12 cellular contexts compared by ENCODE assay signal in the genomic region with DNA sequence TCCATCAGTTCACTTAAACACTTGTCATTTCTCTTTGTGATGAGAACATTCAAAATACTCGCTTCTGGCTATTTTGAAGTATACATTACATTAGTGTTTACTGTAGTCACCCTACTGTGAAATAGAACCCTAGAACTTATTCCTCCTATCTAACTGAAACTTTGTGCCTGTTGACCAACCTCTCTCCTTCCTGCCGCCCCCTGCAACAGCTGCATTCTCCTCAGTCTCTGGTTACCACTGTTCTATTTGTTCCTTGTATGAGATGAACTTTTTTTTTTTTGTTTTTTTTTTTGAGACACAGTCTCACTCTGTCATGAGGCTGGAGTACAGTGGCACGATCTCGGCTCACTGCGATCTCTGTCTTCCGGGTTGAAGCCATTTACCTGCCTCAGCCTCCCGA.
"Had no signal": no experiment of that assay in that cellular context is flagged by ENCODE, and none has a peak within 500 bp of the region (broad histone marks: within the 10 kb centered on the region; RNA-seq: fewer than 3 reads in every experiment).

No MANE protein-coding gene starts in this region.

- H3K9me3 Mint-ChIP-seq: activated T-cell treated with anti-CD3 and anti-CD28 coated beads, Interleukin-2, amount 50 U/mL, for 4 hours; endodermal cell; immature natural killer cell; stimulated activated effector memory CD8-positive, alpha-beta T cell treated with anti-CD3 and anti-CD28 coated beads, Interleukin-12 subunit alpha, Interleukin-12 subunit beta, amount 100 ng/mL, for 72 hours had no signal

- H3K4me3 Mint-ChIP-seq: activated T-cell treated with anti-CD3 and anti-CD28 coated beads, Interleukin-2, amount 50 U/mL, for 4 hours; endodermal cell; stimulated activated effector memory CD8-positive, alpha-beta T cell treated with anti-CD3 and anti-CD28 coated beads, Interleukin-12 subunit alpha, Interleukin-12 subunit beta, amount 100 ng/mL, for 72 hours had no signal

- H3K9ac ChIP-seq: parathyroid adenoma had no signal

- H3K27ac Mint-ChIP-seq: endodermal cell; stimulated activated effector memory CD8-positive, alpha-beta T cell treated with anti-CD3 and anti-CD28 coated beads, Interleukin-12 subunit alpha, Interleukin-12 subunit beta, amount 100 ng/mL, for 72 hours had no signal

- H3K27me3 ChIP-seq: dorsolateral prefrontal cortex, gastrocnemius medialis, heart left ventricle, tibial artery, vagina had no signal

- H3K36me3 ChIP-seq: tibial artery, vagina had no signal

- H3K79me2 ChIP-seq: parathyroid adenoma had no signal

- H3K4me3 ChIP-seq: dorsolateral prefrontal cortex, gastrocnemius medialis, heart left ventricle, tibial artery, vagina had no signal

- H2AFZ ChIP-seq: parathyroid adenoma had no signal

- DNase-seq: activated CD4-positive, CD25-positive, alpha-beta regulatory T cell treated with anti-CD3 and anti-CD28 coated beads, Interleukin-2, amount 50 U/mL, for 72 hours; activated naive CD4-positive, alpha-beta T cell; activated T-cell treated with anti-CD3 and anti-CD28 coated beads, Interleukin-2, amount 50 U/mL, for 4 hours; dorsolateral prefrontal cortex; endodermal cell; gastrocnemius medialis; heart left ventricle; immature natural killer cell; tibial artery had no signal

- H3K9me3 ChIP-seq: gastrocnemius medialis, heart left ventricle, tibial artery, vagina had no signal

- H3K27ac ChIP-seq: dorsolateral prefrontal cortex, gastrocnemius medialis, heart left ventricle, parathyroid adenoma, tibial artery, vagina had no signal

- ATAC-seq: activated T-cell treated with anti-CD3 and anti-CD28 coated beads, Interleukin-2, amount 50 U/mL, for 4 hours; gastrocnemius medialis; heart left ventricle; stimulated activated effector memory CD8-positive, alpha-beta T cell treated with anti-CD3 and anti-CD28 coated beads, Interleukin-12 subunit alpha, Interleukin-12 subunit beta, amount 100 ng/mL, for 72 hours had no signal
